In the genomic region with DNA sequence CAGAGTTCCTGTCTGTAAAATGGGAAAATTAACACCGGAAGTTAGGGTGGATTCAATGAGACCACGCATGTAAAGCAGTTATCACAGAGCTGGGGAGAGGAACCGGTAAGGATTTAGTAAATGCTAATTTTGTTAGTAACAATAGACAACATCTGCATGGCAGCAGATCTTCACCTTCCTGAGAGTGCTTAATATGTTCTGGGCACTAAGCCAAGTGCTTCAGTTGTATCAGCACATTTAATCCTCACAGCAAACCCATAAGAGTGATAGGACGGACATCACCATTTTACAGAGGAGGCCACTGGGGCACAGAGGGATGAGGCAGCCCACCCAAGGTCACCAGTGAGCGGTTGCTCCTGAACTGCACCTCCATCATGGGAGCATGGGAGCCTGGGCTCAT, we compare ENCODE assay signal across 16 cellular contexts.
"Had no signal": no experiment of that assay in that cellular context is flagged by ENCODE, and none has a peak within 500 bp of the region (broad histone marks: within the 10 kb centered on the region; RNA-seq: fewer than 3 reads in every experiment).

No MANE protein-coding gene starts in this region.

- H2AFZ ChIP-seq: hepatocyte, neural progenitor cell had no signal

- H3K36me3 ChIP-seq: cardiac muscle cell, neural progenitor cell, right atrium auricular region, tibial nerve had no signal

- H3K4me3 ChIP-seq: cardiac muscle cell, hepatocyte, neural progenitor cell, right atrium auricular region, tibial nerve had no signal

- H3K27ac ChIP-seq: cardiac muscle cell, hepatocyte, neural progenitor cell, right atrium auricular region, tibial nerve had no signal

- H3K4me2 ChIP-seq: hepatocyte, neural progenitor cell had no signal

- H3K4me1 ChIP-seq: right atrium auricular region, tibial nerve had no signal

- H3K27me3 ChIP-seq: cardiac muscle cell, hepatocyte, neural progenitor cell, right atrium auricular region, tibial nerve had no signal

- ATAC-seq: effector memory CD8-positive, alpha-beta T cell; left cardiac atrium; naive thymus-derived CD4-positive, alpha-beta T cell had no signal

- H3K9me3 ChIP-seq: right atrium auricular region, tibial nerve had no signal

- H3K9ac ChIP-seq: neural progenitor cell had no signal

- DNase-seq: activated B cell treated with CpG ODN at 0.5 μM for 24 hours; activated CD4-positive, alpha-beta memory T cell treated with anti-CD3 and anti-CD28 coated beads for 36 hours; activated CD4-positive, alpha-beta T cell treated with anti-CD3 and anti-CD28 coated beads for 4 hours; activated gamma-delta T cell treated with Interleukin-2 at 50 U/mL for 16 hours; activated T-cell treated with anti-CD3 and anti-CD28 coated beads for 4 hours; amniotic stem cell; effector memory CD8-positive, alpha-beta T cell; left cardiac atrium; mesenchymal stem cell; naive thymus-derived CD4-positive, alpha-beta T cell; stimulated activated CD4-positive, alpha-beta T cell treated with anti-CD3 and anti-CD28 coated beads, Interleukin-2, amount 100 ng/mL, for 48 hours had no signal
